In the genomic region with DNA sequence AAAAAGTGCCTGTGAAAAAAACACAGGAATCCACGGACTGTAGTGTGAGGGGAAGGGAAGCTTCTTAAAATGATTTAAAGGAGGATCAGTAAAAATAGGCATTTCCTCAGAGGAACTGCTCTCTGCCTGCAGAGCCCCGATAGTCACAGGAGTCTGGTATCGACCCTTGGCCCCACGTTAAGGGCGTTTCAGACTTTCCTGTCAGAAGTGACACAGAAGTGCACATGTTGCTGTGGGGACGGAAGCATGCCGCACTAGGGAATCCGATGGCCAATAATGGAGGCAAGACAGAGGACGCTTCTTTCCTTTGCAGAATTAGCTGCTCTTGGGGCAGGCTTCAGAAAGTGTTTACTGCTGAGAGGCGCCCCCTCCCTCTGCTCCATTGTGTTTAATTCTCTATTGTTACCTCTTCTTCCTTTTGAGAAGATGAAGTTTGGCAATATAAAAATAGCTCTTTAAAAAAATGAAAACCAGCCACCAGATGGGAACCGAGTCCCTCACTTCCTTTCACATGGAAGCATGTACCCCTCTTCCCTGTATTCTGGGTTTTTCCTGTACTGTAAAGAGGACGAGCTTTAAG, we compare ENCODE assay signal across 10 cellular contexts.
DNase-seq lines count a peak whose midpoint lies in the region; ATAC-seq and TF ChIP-seq lines count a peak whose summit lies in the region.
"Had no signal": no experiment of that assay in that cellular context is flagged by ENCODE, and none has a peak within 500 bp of the region (broad histone marks: within the 10 kb centered on the region; RNA-seq: fewer than 3 reads in every experiment).

No MANE protein-coding gene starts in this region.

- no peaks in the 10 kb centered on the region for H3K27me3 Mint-ChIP-seq in activated T-cell treated with anti-CD3 and anti-CD28 coated beads, Interleukin-2, amount 50 U/mL, for 72 hours (ENCODE audit: low read depth)

- no peaks in the 10 kb centered on the region for H3K27me3 ChIP-seq in liver (ENCODE audit: control insufficient read depth in 4 of 4, insufficient read depth in 4 of 4, low read length in 3 of 4)
- H3K27me3 ChIP-seq in stomach: no peaks in the 10 kb centered on the region

- H3K4me3 Mint-ChIP-seq in activated T-cell treated with anti-CD3 and anti-CD28 coated beads, Interleukin-2, amount 50 U/mL, for 72 hours: peak overlapping the region; percentile 61 to 68

- H3K4me1 Mint-ChIP-seq in activated T-cell treated with anti-CD3 and anti-CD28 coated beads, Interleukin-2, amount 50 U/mL, for 72 hours (ENCODE audit: low read depth): peaks cover 92% of the 10 kb centered on the region

- peaks cover 0 to 3% of the 10 kb centered on the region in 2 donors for H3K9me3 Mint-ChIP-seq in activated T-cell treated with anti-CD3 and anti-CD28 coated beads, Interleukin-2, amount 50 U/mL, for 72 hours

- no peak overlapping the region for H3K4me3 ChIP-seq in liver (ENCODE audit: low read depth in 1 of 3, low read length in 3 of 3)
- H3K4me3 ChIP-seq in stomach: no peak overlapping the region

- TF ChIP-seq RAD21 in liver (IDR thresholded peaks at IDR 0.05): no peak

- peak; percentile 12 to 17 for ATAC-seq in activated T-cell treated with anti-CD3 and anti-CD28 coated beads, Interleukin-2, amount 50 U/mL, for 72 hours (replicated peaks in 1 of 2)

- no peaks in the 10 kb centered on the region for H3K36me3 ChIP-seq in liver (ENCODE audit: control insufficient read depth in 4 of 4, insufficient read depth in 3 of 4, low read depth in 1 of 4, low read length in 3 of 4)
- H3K36me3 ChIP-seq in stomach: peaks cover 0 to 5% (median 2%) of the 10 kb centered on the region in 4 donors

- H3K27ac Mint-ChIP-seq in activated T-cell treated with anti-CD3 and anti-CD28 coated beads, Interleukin-2, amount 50 U/mL, for 72 hours: peak overlapping the region; percentile 91

- no peak for TF ChIP-seq EP300 in stomach (IDR thresholded peaks at IDR 0.05)

- intact Hi-C loops in stomach (cut with DNase I; ENCODE audit: low total_unique reads): no loop called here

- H3K36me3 Mint-ChIP-seq in activated T-cell treated with anti-CD3 and anti-CD28 coated beads, Interleukin-2, amount 50 U/mL, for 72 hours (ENCODE audit: insufficient read depth in 2 of 2): peaks cover 0 to 12% of the 10 kb centered on the region in 2 donors

- WGBS in liver: 55% methylated on average over 12 of the region's 12 CpGs
- whole genome bisulfite sequencing in stomach, 5 donors: 44 to 62% (median 54%) methylated on average over 12 of the region's 12 CpGs

- TF ChIP-seq POLR2A in stomach (IDR thresholded peaks at IDR 0.05): no peak

- H3K9me3 ChIP-seq in liver (ENCODE audit: control insufficient read depth in 4 of 4, low read length in 3 of 4) (no peaks in the 10 kb centered on the region), stomach (no peaks in the 10 kb centered on the region)

- TF ChIP-seq CTCF in liver (IDR thresholded peaks at IDR 0.05; ENCODE audit: low read depth, low read length, missing input control) (no peak), stomach (IDR thresholded peaks at IDR 0.05) (no peak)

- no peak overlapping the region for H3K9ac ChIP-seq in liver (ENCODE audit: low read depth in 1 of 2, low read length in 2 of 2)

- DNase-seq in activated T-cell treated with anti-CD3 and anti-CD28 coated beads for 48 hours (ENCODE audit: low read depth) (peak; percentile 15), stomach (no peak), Ammon's horn (ENCODE audit: low spot score) (no peak), DMS153 (lab: John Stamatoyannopoulos, UW) (no peak), NCI-H1436 (lab: John Stamatoyannopoulos, UW) (no peak)
- DNase-seq in activated T-cell treated with anti-CD3 and anti-CD28 coated beads, Interleukin-2, amount 50 U/mL, for 48 hours: no peak
- DNase-seq in activated T-cell treated with anti-CD3 and anti-CD28 coated beads, Interleukin-2, amount 50 U/mL, for 72 hours: no peak
- DNase-seq: NCI-H1436 treated with DMSO at 0.1 percent for 48 hours, SW 1271 had no signal

- H3K27ac ChIP-seq in liver (ENCODE audit: low read depth in 1 of 2, low read length in 2 of 2) (peak overlapping the region; percentile 85), stomach (peak overlapping the region in 4 of 5 donors; percentile 22 to 81 (median 72))

- H3K4me1 ChIP-seq in liver (ENCODE audit: control insufficient read depth in 4 of 4, insufficient read depth in 4 of 4, low read length in 3 of 4) (peaks cover 25 to 67% (median 62%) of the 10 kb centered on the region in 4 donors), stomach (peaks cover 47 to 93% (median 76%) of the 10 kb centered on the region in 4 donors)

TF ChIP-seq in liver, 16 proteins besides CTCF, POLR2A, EP300 and RAD21:
- TF ChIP-seq, protein P1, sequence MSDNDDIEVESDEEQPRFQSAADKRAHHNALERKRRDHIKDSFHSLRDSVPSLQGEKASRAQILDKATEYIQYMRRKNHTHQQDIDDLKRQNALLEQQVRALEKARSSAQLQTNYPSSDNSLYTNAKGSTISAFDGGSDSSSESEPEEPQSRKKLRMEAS (IDR thresholded peaks at IDR 0.05): no peak
- peak; percentile 44 for TF ChIP-seq NR2F2 (IDR thresholded peaks at IDR 0.05)
